ENCODE assay signal across 1 cellular context in genomic region chr11:126606484-126606883, GRCh38.
TF ChIP-seq lines count a peak whose summit lies in the region.

No MANE protein-coding gene starts in this region.

TF ChIP-seq in GM23338, 12 proteins besides CTCF, POLR2A, EP300 and RAD21 (continued from another document):
- TF ChIP-seq ZNF462 (CRISPR knock-in tag; IDR thresholded peaks at IDR 0.05) = no peak
- no peak for TF ChIP-seq JUNB (IDR thresholded peaks at IDR 0.05; ENCODE audit: unreplicated experiment)
- no peak for TF ChIP-seq REST (IDR thresholded peaks at IDR 0.05; ENCODE audit: unreplicated experiment)
- TF ChIP-seq ETS1 (IDR thresholded peaks at IDR 0.05) = no peak
- no peak for TF ChIP-seq ZNF114 (CRISPR knock-in tag; IDR thresholded peaks at IDR 0.05)
- TF ChIP-seq NANOG (IDR thresholded peaks at IDR 0.05; ENCODE audit: borderline replicate concordance) = no peak
- TF ChIP-seq EZH2phosphoT487 (IDR thresholded peaks at IDR 0.05; ENCODE audit: unreplicated experiment) = no peak
- TF ChIP-seq STAT1 (IDR thresholded peaks at IDR 0.05; ENCODE audit: unreplicated experiment) = no peak
